In the genomic region with DNA sequence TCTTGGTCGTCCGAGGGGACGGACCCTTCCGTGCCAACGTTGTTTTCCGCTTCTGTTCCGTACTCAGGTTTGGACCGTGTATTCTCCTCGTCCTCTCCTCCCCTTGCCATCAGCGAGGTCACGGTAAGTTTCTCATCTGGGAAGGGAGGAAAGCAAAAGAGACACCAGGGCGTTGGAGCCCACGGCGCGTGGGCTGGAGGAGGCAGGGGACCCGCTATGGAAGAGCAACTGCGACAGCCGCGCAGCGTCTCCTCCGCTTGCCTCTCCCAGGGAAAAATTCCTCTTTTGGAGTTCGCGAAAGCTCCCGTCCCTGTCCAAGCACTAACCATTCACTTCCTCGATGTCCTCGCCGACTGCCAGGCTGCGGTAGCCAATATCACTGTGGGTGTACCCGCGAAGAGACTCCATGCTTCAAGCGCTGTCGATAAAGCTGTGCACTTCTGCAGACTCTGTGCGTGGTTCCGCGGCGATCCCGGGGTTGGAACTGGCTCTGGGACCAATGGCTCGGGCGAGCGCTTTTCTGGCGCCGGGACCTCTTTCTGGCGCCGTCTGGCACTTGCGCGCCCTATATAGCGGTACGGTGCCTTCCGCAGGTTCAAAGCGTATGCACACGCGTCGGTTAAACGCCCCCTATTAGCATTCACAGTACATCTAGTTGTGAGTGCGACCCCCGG, we compare ENCODE assay signal across 10 cellular contexts. TPM values are rescaled to one million over a fixed set of nuclear protein-coding genes. Genes with fewer than 3 reads are reported as not detected.
A peak's percentile ranks its signal among the peaks of the same experiment; 100 is the strongest.
DNase-seq lines count a peak whose midpoint lies in the region; ATAC-seq, FAIRE-seq and TF ChIP-seq lines count a peak whose summit lies in the region.
"Had no signal": no experiment of that assay in that cellular context is flagged by ENCODE, and none has a peak within 500 bp of the region (broad histone marks: within the 10 kb centered on the region; RNA-seq: fewer than 3 reads in every experiment).

A gene (minus strand): TSS at position 492 of the 674 bp plus-strand sequence. CDS start 84 bp downstream, at position 408.

- H3K23me2 ChIP-seq in H1 (ENCODE audit: low read depth, low read length) = peaks cover 2% of the 10 kb centered on the region; the same call in 1 of the 2 replicates

- WGBS in H1 (ENCODE audit: extremely low coverage in 1 of 2, insufficient coverage in 1 of 2, insufficient read length in 1 of 2, insufficient replicate concordance in 2 of 2, low coverage in 1 of 2, low lambda C conversion rate in 2 of 2, missing lambda C conversion rate in 1 of 2), 2 experiments = 4% methylated on average over 33 of the region's 56 CpGs; no CpG with 5 or more reads in 1 of the 2 experiments

- no peak within 1 kb of the TSS for H2BK5ac ChIP-seq in H1 (ENCODE audit: low read depth, low read length)

- POLR2A ChIA-PET in H1 (lab: Charles Lee; ENCODE audit: partially characterized antibody) = no interaction called here

- no peak within 1 kb of the TSS for H3K14ac ChIP-seq in H1 (ENCODE audit: insufficient read length)

- no peak within 1 kb of the TSS for H2BK12ac ChIP-seq in H1 (ENCODE audit: low read depth, low read length)

- 0 out of 2 replicates have a peak within 1 kb of the TSS, but pooled peaks have one; percentile 25 for H4K8ac ChIP-seq in H1 (ENCODE audit: extremely low read depth, insufficient read depth, low read length)

- H3K23ac ChIP-seq in H1 (ENCODE audit: insufficient read length) = no peak within 1 kb of the TSS

- H2BK15ac ChIP-seq in H1 (ENCODE audit: low read length) = no peak within 1 kb of the TSS

- H3K4ac ChIP-seq in H1 (replicated peaks; ENCODE audit: insufficient read length, low read depth, low read length) = no peak within 1 kb of the TSS

- H3K27me3 ChIP-seq in H1 (replicated peaks in 1 of 4; ENCODE audit: control insufficient read depth in 3 of 4, extremely low read depth in 1 of 4, insufficient read depth in 3 of 4, low read length in 3 of 4) = peaks cover 46 to 90% (median 81%) of the 10 kb centered on the region in 4 experiments
- no peaks in the 10 kb centered on the region for H3K27me3 ChIP-seq in parathyroid adenoma (ENCODE audit: control insufficient read depth, insufficient read depth, low read length)
- H3K27me3 ChIP-seq in Karpas-422 (ENCODE audit: low read length) = no peaks in the 10 kb centered on the region
- H3K27me3 ChIP-seq in left lung = peaks cover 36 to 59% of the 10 kb centered on the region in 2 donors

- CTCF ChIA-PET in H1 (lab: Charles Lee; ENCODE audit: partially characterized antibody) = interaction anchor here (0.6 to 4.1 kb wide), 7 partner anchors 10 to 1159 kb away, joined by 3 to 18 read pairs (median 3); no protein-coding TSS in a partner anchor

- H2BK20ac ChIP-seq in H1 (ENCODE audit: low read length) = no peak within 1 kb of the TSS

- no peak within 1 kb of the TSS for H2AK5ac ChIP-seq in H1 (ENCODE audit: low read depth, low read length)

- H3K79me2 ChIP-seq in H1 (ENCODE audit: control insufficient read depth in 1 of 2, insufficient read depth in 2 of 2, low read length in 2 of 2) (no peaks in the 10 kb centered on the region), parathyroid adenoma (no peaks in the 10 kb centered on the region), Karpas-422 (ENCODE audit: low read length) (no peaks in the 10 kb centered on the region)

- H3K9me2 ChIP-seq in Karpas-422 (replicated peaks; ENCODE audit: insufficient read depth, low read length) = no peaks in the 10 kb centered on the region

- H3K18ac ChIP-seq in H1 (ENCODE audit: extremely low read depth, low read length) = no peak within 1 kb of the TSS

- intact Hi-C loops in left lung (cut with DNase I) = no loop called here

- H3K36me3 ChIP-seq in H1 (ENCODE audit: control insufficient read depth in 2 of 4, insufficient read depth in 4 of 4, low read length in 3 of 4) (no peaks in the 10 kb centered on the region), parathyroid adenoma (ENCODE audit: control insufficient read depth, insufficient read depth, low read length) (no peaks in the 10 kb centered on the region), Karpas-422 (ENCODE audit: insufficient read depth, low read length) (no peaks in the 10 kb centered on the region), left lung (no peaks in the 10 kb centered on the region)
- H3K36me3 ChIP-seq: SJSA1 had no signal

- H3K4me2 ChIP-seq in H1 (ENCODE audit: insufficient read depth in 1 of 2, low read depth in 2 of 2, low read length in 2 of 2) (peak within 1 kb of the TSS; percentile 70 to 84), parathyroid adenoma (ENCODE audit: low read length) (peak within 1 kb of the TSS; percentile 35), Karpas-422 (ENCODE audit: low read depth, low read length, poor library complexity, severe bottlenecking) (no peak within 1 kb of the TSS)

- no peaks in the 10 kb centered on the region for H3K79me1 ChIP-seq in H1 (ENCODE audit: low read depth, low read length)

- no peak for FAIRE-seq in H1 (lab: Jason Lieb, UNC)

- H3K56ac ChIP-seq in H1 (replicated peaks; ENCODE audit: insufficient read length, low read depth, low read length) = no peak within 1 kb of the TSS

- H4K5ac ChIP-seq in H1 (ENCODE audit: insufficient read length, low read depth, low read length) = no peak within 1 kb of the TSS

- DNase-seq in DMS53 treated with DMSO at 0.1 percent for 48 hours (lab: John Stamatoyannopoulos, UW; ENCODE audit: unreplicated experiment) (peak; percentile 8), NCI-H526 treated with DMSO at 0.1 percent for 48 hours (lab: John Stamatoyannopoulos, UW) (peak; percentile 15), H1 (ENCODE audit: low read depth in 1 of 2, low spot score in 2 of 2) (peak in 1 of 2 experiments; percentile 50), HCEC 1CT (no peak), Karpas-422 (no peak), left lung (no peak)
- no peak for DNase-seq in NK-92 treated with Interleukin-12 subunit alpha and Interleukin-12 subunit beta, amount 100 ng/mL, for 24 hours (lab: John Stamatoyannopoulos, UW)

- H3K4me1 ChIP-seq in H1 (replicated peaks in 1 of 4; ENCODE audit: control insufficient read depth in 3 of 4, insufficient read depth in 4 of 4, low read length in 3 of 4) = peaks cover 0 to 4% (median 1%) of the 10 kb centered on the region in 4 experiments; a peak in 2 of 7 replicates
- H3K4me1 ChIP-seq in parathyroid adenoma = no peaks in the 10 kb centered on the region
- no peaks in the 10 kb centered on the region for H3K4me1 ChIP-seq in Karpas-422 (ENCODE audit: low read length)
- no peaks in the 10 kb centered on the region for H3K4me1 ChIP-seq in left lung

- H2BK120ac ChIP-seq in H1 (replicated peaks; ENCODE audit: low read depth, low read length) = no peak within 1 kb of the TSS

- TF ChIP-seq POLR2A in H1 (IDR thresholded peaks at IDR 0.05; ENCODE audit: control extremely low read depth in 1 of 2, low read depth in 2 of 2, low read length in 2 of 2) = no peak

- H3K9me3 ChIP-seq in H1 (ENCODE audit: insufficient read depth in 2 of 2, low read depth in 1 of 2, low read length in 1 of 2) (no peaks in the 10 kb centered on the region), parathyroid adenoma (ENCODE audit: control insufficient read depth, low read length) (no peaks in the 10 kb centered on the region), Karpas-422 (ENCODE audit: low read length) (no peaks in the 10 kb centered on the region), left lung (no peaks in the 10 kb centered on the region)
- H3K9me3 ChIP-seq: SJSA1 had no signal

- no peak within 1 kb of the TSS for H4K91ac ChIP-seq in H1 (replicated peaks; ENCODE audit: insufficient read length, low read length)

- TF ChIP-seq EP300 in H1 (IDR thresholded peaks at IDR 0.05; ENCODE audit: borderline replicate concordance in 1 of 2, low read depth in 2 of 2, low read length in 2 of 2) = no peak

- peak within 1 kb of the TSS; percentile 32; the same call in 1 of the 2 replicates for H2AFZ ChIP-seq in H1 (ENCODE audit: low read length)
- H2AFZ ChIP-seq in parathyroid adenoma = peak within 1 kb of the TSS; percentile 11
- H2AFZ ChIP-seq in Karpas-422 (ENCODE audit: low read length) = no peak within 1 kb of the TSS

- H3K9ac ChIP-seq in H1 (replicated peaks in 1 of 4; ENCODE audit: extremely low read depth in 1 of 4, low read depth in 3 of 4, low read length in 3 of 4) = no peak within 1 kb of the TSS
- H3K9ac ChIP-seq in parathyroid adenoma = no peak within 1 kb of the TSS
- no peak within 1 kb of the TSS for H3K9ac ChIP-seq in Karpas-422 (ENCODE audit: low read length)

- H3K4me3 ChIP-seq in H1 (ENCODE audit: extremely low read depth in 1 of 4, insufficient read depth in 2 of 4, low read depth in 3 of 4, low read length in 4 of 4) = peak within 1 kb of the TSS; percentile 19 to 54 (median 22); a peak in 5 of 8 replicates
- H3K4me3 ChIP-seq in parathyroid adenoma (ENCODE audit: low read depth, low read length) = no peak within 1 kb of the TSS
- no peak within 1 kb of the TSS for H3K4me3 ChIP-seq in Karpas-422 (ENCODE audit: low read length)
- H3K4me3 ChIP-seq in left lung = no peak within 1 kb of the TSS
- H3K4me3 ChIP-seq: SJSA1 had no signal

- no peak within 1 kb of the TSS for H3K27ac ChIP-seq in H1 (ENCODE audit: low read depth, low read length)
- no peak within 1 kb of the TSS for H3K27ac ChIP-seq in parathyroid adenoma
- no peak within 1 kb of the TSS for H3K27ac ChIP-seq in Karpas-422 (ENCODE audit: low read length)
- no peak within 1 kb of the TSS for H3K27ac ChIP-seq in left lung
- H3K27ac ChIP-seq: SJSA1 had no signal

- no peak for TF ChIP-seq RAD21 in H1 (IDR thresholded peaks at IDR 0.05 in 1 of 2, conservative IDR thresholded peaks at IDR 0.05 in 1 of 2; ENCODE audit: low read depth in 2 of 2, low read length in 2 of 2)

- no peak for TF ChIP-seq CTCF in H1 (IDR thresholded peaks at IDR 0.05; ENCODE audit: control extremely low read depth in 1 of 3, insufficient read depth in 1 of 3, low read depth in 1 of 3, low read length in 3 of 3)
- no peak for TF ChIP-seq CTCF in parathyroid adenoma (IDR thresholded peaks at IDR 0.05)
- no peak for TF ChIP-seq CTCF in left lung (IDR thresholded peaks at IDR 0.05)

- ATAC-seq in left lung = no peak

- H4K20me1 ChIP-seq in H1 (replicated peaks in 1 of 2; ENCODE audit: control insufficient read depth in 1 of 2, insufficient read depth in 2 of 2, low read length in 2 of 2) = peaks cover 4 to 8% of the 10 kb centered on the region in 2 experiments
- no peaks in the 10 kb centered on the region for H4K20me1 ChIP-seq in Karpas-422 (ENCODE audit: insufficient read depth, low read depth, low read length)

TF ChIP-seq in H1, 55 proteins besides CTCF, POLR2A, EP300 and RAD21 (continues in another document):
- TF ChIP-seq BCL11A (IDR thresholded peaks at IDR 0.05; ENCODE audit: low read depth in 2 of 2, low read length in 2 of 2) = no peak

RNA-seq across cellular contexts. Expression of the gene that starts here (rescaled TPM):
- not detected in 2 replicates for total RNA-seq in H1 (2021; fragmentation: NEBNext Ultra II Directional; extraction: Animal tissue kit (Norgen Biotek cat#: 25700))
- not detected in 2 replicates for polyA plus RNA-seq in H1 (2011; rRNA removed)
- polyA plus RNA-seq in H1 (2011; cell fraction: cytosol; rRNA removed) = not detected
- polyA plus RNA-seq in H1 (2011; cell fraction: nucleus; rRNA removed) = not detected
- not detected in 4 replicates for polyA plus RNA-seq in H1 (2012, experiment 1 of 2)
- not detected for polyA plus RNA-seq in H1 (2012, experiment 2 of 2)
- not detected for polyA plus RNA-seq in H1 (2013, experiment 1 of 2)
- polyA plus RNA-seq in H1 (2013, experiment 2 of 2) = not detected
- polyA minus RNA-seq in H1 (2011; rRNA and poly(A)+ RNA removed) = not detected in 2 replicates
- polyA minus RNA-seq in H1 (2011; cell fraction: cytosol; rRNA and poly(A)+ RNA removed) = not detected
- not detected for polyA minus RNA-seq in H1 (2011; cell fraction: nucleus; rRNA and poly(A)+ RNA removed)
- total RNA-seq in Karpas-422 (2014; rRNA removed; shearing (Covaris generic); ENCODE audit: low replicate concordance) = not detected in 2 replicates
- total RNA-seq in left lung = not detected
- total RNA-seq: kidney epithelial cell, SJSA1 had no signal

Comparison
In these comparisons a context has a peak if more than half of its experiments do, and no peak if none do; other contexts are left out.
1. DNase-seq: peak in DMS53 treated with DMSO at 0.1 percent for 48 hours (single experiment) and NCI-H526 treated with DMSO at 0.1 percent for 48 hours (single experiment); none in HCEC 1CT (single experiment), Karpas-422 (single experiment), NK-92 treated with Interleukin-12 subunit alpha and Interleukin-12 subunit beta, amount 100 ng/mL, for 24 hours (single experiment) and left lung (0 of 2).
2. H3K4me3 ChIP-seq: peak in H1 (4 of 4); none in parathyroid adenoma (single experiment), Karpas-422 (single experiment) and left lung (0 of 2).